Comparison of ENCODE assay signal across 21 cellular contexts in the genomic region with DNA sequence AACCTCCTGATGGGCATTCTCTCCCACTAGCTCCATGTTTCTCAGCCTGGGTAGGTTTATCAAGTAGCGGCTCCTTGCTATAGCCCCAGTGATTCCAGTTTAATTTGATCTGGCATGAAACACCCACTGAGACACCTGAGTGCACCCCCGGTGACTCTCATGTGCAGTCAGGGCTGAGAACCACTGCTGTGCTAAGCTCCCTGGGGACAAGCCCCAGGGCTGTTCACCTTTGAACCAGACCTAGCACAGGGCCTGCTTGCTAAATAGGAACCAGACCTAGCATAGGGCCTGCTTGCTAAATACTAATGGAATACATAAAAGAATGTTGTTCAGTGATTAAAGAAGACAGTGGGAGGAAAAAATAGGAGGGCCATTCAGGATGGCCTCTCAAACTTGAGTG.
"Had no signal": no experiment of that assay in that cellular context is flagged by ENCODE, and none has a peak within 500 bp of the region (broad histone marks: within the 10 kb centered on the region; RNA-seq: fewer than 3 reads in every experiment).

No MANE protein-coding gene starts in this region.

- H3K9me3 ChIP-seq: SK-N-SH had no signal

- H3K4me3 ChIP-seq: MG63 had no signal

- H3K27me3 ChIP-seq: MG63 had no signal

- ATAC-seq: Panc1, PC-3 had no signal

- DNase-seq: IMR-90, Karpas-422, KG1, MG63, NCI-H1092, NCI-H1105 treated with DMSO at 0.1 percent for 48 hours, NCI-H1417 treated with DMSO at 0.1 percent for 48 hours, NCI-H146, NCI-H1694 treated with DMSO at 0.1 percent for 48 hours, NCI-H1930, NCI-H2081, NCI-H2107, NCI-H2227 treated with DMSO at 0.1 percent for 48 hours, NCI-H524, NCI-H526 treated with DMSO at 0.1 percent for 48 hours, NCI-H774, PC-3, SHP77, SK-N-SH had no signal

- H3K4me2 ChIP-seq: SK-N-SH had no signal

- H3K9ac ChIP-seq: SK-N-SH had no signal

- H3K27ac ChIP-seq: RWPE1 had no signal
